31 cellular contexts compared by ENCODE assay signal in the genomic region with DNA sequence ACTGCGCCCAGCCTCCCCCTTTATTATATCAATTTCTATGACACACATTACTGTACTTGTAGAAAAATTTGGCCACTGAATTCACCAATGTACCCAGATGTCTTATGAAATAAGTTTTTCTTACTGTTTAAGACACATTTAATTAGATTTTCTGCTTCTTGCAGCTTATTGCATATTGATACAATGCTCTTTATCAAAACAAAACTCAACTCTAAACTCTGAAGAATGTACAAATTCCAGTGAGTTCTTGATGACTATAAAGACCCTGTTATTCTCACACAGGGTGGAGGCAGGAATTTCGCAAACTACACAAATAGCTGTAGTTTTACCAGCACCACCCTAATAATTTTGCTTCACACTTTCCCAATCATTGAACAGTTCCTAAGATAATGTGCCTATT. TPM values are rescaled to one million over a fixed set of nuclear protein-coding genes. Genes with fewer than 3 reads are reported as not detected.
A peak's percentile ranks its signal among the peaks of the same experiment; 100 is the strongest.
DNase-seq lines count a peak whose midpoint lies in the region; ATAC-seq, FAIRE-seq and TF ChIP-seq lines count a peak whose summit lies in the region.
"Had no signal": no experiment of that assay in that cellular context is flagged by ENCODE, and none has a peak within 500 bp of the region (broad histone marks: within the 10 kb centered on the region; RNA-seq: fewer than 3 reads in every experiment).

No MANE protein-coding gene starts in this region.

- peaks cover 67 to 74% of the 10 kb centered on the region in 2 donors for H3K36me3 Mint-ChIP-seq in stimulated activated naive B cell treated with anti-CD40 and anti-IgM and Interleukin-4, amounts not matched to agents 10 μg/mL and 1 μg/mL and 100 μg/mL, for 72 hours

- no peak overlapping the region for H3K4me3 ChIP-seq in heart left ventricle
- no peak overlapping the region for H3K4me3 ChIP-seq in cardiac fibroblast (replicated peaks in 1 of 2; ENCODE audit: low read depth in 2 of 2, low read length in 2 of 2)
- H3K4me3 ChIP-seq: dorsolateral prefrontal cortex, esophagus muscularis mucosa had no signal

- H3K9me3 Mint-ChIP-seq in stimulated activated naive B cell treated with anti-CD40 and anti-IgM and Interleukin-4, amounts not matched to agents 10 μg/mL and 1 μg/mL and 100 μg/mL, for 72 hours = peaks cover 3 to 8% of the 10 kb centered on the region in 2 donors
- H3K9me3 Mint-ChIP-seq: activated CD4-positive, alpha-beta memory T cell treated with anti-CD3 and anti-CD28 coated beads for 36 hours; activated T-cell treated with anti-CD3 and anti-CD28 coated beads, Interleukin-2, amount 50 U/mL, for 72 hours; H9; T-helper 2 cell treated with Interferon-gamma antibody and Interleukin-4, amounts not matched to agents 5 μg/mL and 100 μg/mL, for 36 hours had no signal

- peaks cover 0 to 64% (median 26%) of the 10 kb centered on the region in 9 donors for H3K36me3 ChIP-seq in heart left ventricle

- H3K9me3 ChIP-seq in heart left ventricle = no peaks in the 10 kb centered on the region
- H3K9me3 ChIP-seq: esophagus muscularis mucosa had no signal

- no peaks in the 10 kb centered on the region for H3K27me3 ChIP-seq in heart left ventricle
- H3K27me3 ChIP-seq: dorsolateral prefrontal cortex, esophagus muscularis mucosa had no signal

- TF ChIP-seq CTCF in heart left ventricle (IDR thresholded peaks at IDR 0.05) (no peak), cardiac fibroblast (IDR thresholded peaks at IDR 0.05; ENCODE audit: low read depth, low read length) (no peak)

- H3K27ac ChIP-seq in heart left ventricle = no peak overlapping the region
- H3K27ac ChIP-seq: dorsolateral prefrontal cortex had no signal

- no peak for FAIRE-seq in RCC 7860 (lab: Jason Lieb, UNC)
- FAIRE-seq: D721Med, endometrium, GM18507, keratinocyte had no signal

- DNase-seq in Right ventricle myocardium inferior (ENCODE audit: missing footprints) (no peak), heart left ventricle (no peak), cardiac fibroblast (ENCODE audit: low read depth in 2 of 2) (peak; percentile 48 to 51), foreskin melanocyte (peak; percentile 78), RCC 7860 (ENCODE audit: low spot score) (no peak)
- no peak for DNase-seq in stimulated activated naive B cell treated with anti-CD40 and anti-IgM and Interleukin-4, amounts not matched to agents 10 μg/mL and 1 μg/mL and 100 μg/mL, for 72 hours
- DNase-seq: 8988T; activated CD4-positive, alpha-beta memory T cell treated with anti-CD3 and anti-CD28 coated beads for 36 hours; activated CD4-positive, alpha-beta T cell treated with anti-CD3 and anti-CD28 coated beads for 1 hour; activated naive CD4-positive, alpha-beta T cell; activated naive CD8-positive, alpha-beta T cell treated with anti-CD3 and anti-CD28 coated beads, Interleukin-2, amount 50 U/mL, for 24 hours; activated T-cell treated with anti-CD3 and anti-CD28 coated beads, Interleukin-2, amount 50 U/mL, for 72 hours; CD4-positive, CD25-positive, alpha-beta regulatory T cell; dorsolateral prefrontal cortex; H9; Kasumi-1; left ventricle myocardium superior; NCI-H1417 treated with DMSO at 0.1 percent for 48 hours; NCI-H2081 treated with DMSO at 0.1 percent for 48 hours; NCI-H226; NCI-H69; SHP77; stimulated activated naive CD4-positive, alpha-beta T cell treated with Interleukin-2 at 50 U/mL for 16 hours had no signal

- WGBS in heart left ventricle, 4 donors = 91 to 95% (median 94%) methylated on average over 2 of the region's 2 CpGs

- intact Hi-C loops in Right ventricle myocardium inferior (cut with DNase I) = no loop called here
- intact Hi-C loops in heart left ventricle (cut with DNase I) = no loop called here

- TF ChIP-seq POLR2A in heart left ventricle (IDR thresholded peaks at IDR 0.05) = no peak

- peaks cover 36 to 71% of the 10 kb centered on the region in 2 donors for H3K4me1 Mint-ChIP-seq in stimulated activated naive B cell treated with anti-CD40 and anti-IgM and Interleukin-4, amounts not matched to agents 10 μg/mL and 1 μg/mL and 100 μg/mL, for 72 hours
- H3K4me1 Mint-ChIP-seq: H9 had no signal

- no peak overlapping the region for H3K4me3 Mint-ChIP-seq in stimulated activated naive B cell treated with anti-CD40 and anti-IgM and Interleukin-4, amounts not matched to agents 10 μg/mL and 1 μg/mL and 100 μg/mL, for 72 hours
- H3K4me3 Mint-ChIP-seq: activated CD4-positive, alpha-beta memory T cell treated with anti-CD3 and anti-CD28 coated beads for 36 hours; activated naive CD8-positive, alpha-beta T cell treated with anti-CD3 and anti-CD28 coated beads, Interleukin-2, amount 50 U/mL, for 24 hours; activated T-cell treated with anti-CD3 and anti-CD28 coated beads, Interleukin-2, amount 50 U/mL, for 72 hours; CD4-positive, CD25-positive, alpha-beta regulatory T cell; H9; T-helper 2 cell treated with Interferon-gamma antibody and Interleukin-4, amounts not matched to agents 5 μg/mL and 100 μg/mL, for 36 hours had no signal

- H3K4me1 ChIP-seq in heart left ventricle = peaks cover 0 to 21% (median 0%) of the 10 kb centered on the region in 12 donors
- H3K4me1 ChIP-seq: esophagus muscularis mucosa had no signal

- H3K27ac Mint-ChIP-seq in stimulated activated naive B cell treated with anti-CD40 and anti-IgM and Interleukin-4, amounts not matched to agents 10 μg/mL and 1 μg/mL and 100 μg/mL, for 72 hours = peak overlapping the region; percentile 16
- H3K27ac Mint-ChIP-seq: activated CD4-positive, alpha-beta memory T cell treated with anti-CD3 and anti-CD28 coated beads for 36 hours; activated naive CD8-positive, alpha-beta T cell treated with anti-CD3 and anti-CD28 coated beads, Interleukin-2, amount 50 U/mL, for 24 hours; H9; T-helper 2 cell treated with Interferon-gamma antibody and Interleukin-4, amounts not matched to agents 5 μg/mL and 100 μg/mL, for 36 hours had no signal

- no peaks in the 10 kb centered on the region for H3K27me3 Mint-ChIP-seq in stimulated activated naive B cell treated with anti-CD40 and anti-IgM and Interleukin-4, amounts not matched to agents 10 μg/mL and 1 μg/mL and 100 μg/mL, for 72 hours
- H3K27me3 Mint-ChIP-seq: activated CD4-positive, alpha-beta memory T cell treated with anti-CD3 and anti-CD28 coated beads for 36 hours; activated naive CD8-positive, alpha-beta T cell treated with anti-CD3 and anti-CD28 coated beads, Interleukin-2, amount 50 U/mL, for 24 hours; CD4-positive, CD25-positive, alpha-beta regulatory T cell had no signal

- ATAC-seq in Right ventricle myocardium inferior (peak; percentile 37), heart left ventricle (no peak), GM21619 (IDR thresholded peaks at IDR 0.05; ENCODE audit: unreplicated experiment) (no peak), HG02938 (IDR thresholded peaks at IDR 0.05; ENCODE audit: unreplicated experiment) (no peak)
- ATAC-seq in stimulated activated naive B cell treated with anti-CD40 and anti-IgM and Interleukin-4, amounts not matched to agents 10 μg/mL and 1 μg/mL and 100 μg/mL, for 72 hours (replicated peaks) = no peak
- ATAC-seq: activated naive CD8-positive, alpha-beta T cell treated with anti-CD3 and anti-CD28 coated beads, Interleukin-2, amount 50 U/mL, for 24 hours; activated T-cell treated with anti-CD3 and anti-CD28 coated beads, Interleukin-2, amount 50 U/mL, for 72 hours; left ventricle myocardium superior had no signal

RNA-seq across cellular contexts. Expression of a gene that starts 22.1 kb away (rescaled TPM):
- 11.3 TPM for total RNA-seq in Right ventricle myocardium inferior
- total RNA-seq in heart left ventricle = 10 to 100 TPM in 7 of 9 donors, 1 to 10 TPM in 2; 8.9 to 34.8 (median 12.5) TPM
- 10 to 100 TPM in 1 of 2 donors, 1 to 10 TPM in 1; 5.2 to 11.6 TPM for polyA plus RNA-seq in heart left ventricle

Comparison
In these comparisons a context has a peak if more than half of its experiments do, and no peak if none do; other contexts are left out.
1. DNase-seq: peak in cardiac fibroblast (2 of 2) and foreskin melanocyte (single experiment); none in Right ventricle myocardium inferior (single experiment), heart left ventricle (0 of 5), stimulated activated naive B cell treated with anti-CD40 and anti-IgM and Interleukin-4, amounts not matched to agents 10 μg/mL and 1 μg/mL and 100 μg/mL, for 72 hours (single experiment) and RCC 7860 (single experiment).